Comparison of ENCODE assay signal across 1 cellular context in genomic region chr4:128725405-128725804, GRCh38.
TF ChIP-seq lines count a peak whose summit lies in the region.

No MANE protein-coding gene starts in this region.

TF ChIP-seq in HepG2, 621 proteins besides CTCF, POLR2A, EP300 and RAD21 (continued from another document and continues in another):
- TF ChIP-seq JUN (CRISPR knock-in tag; IDR thresholded peaks at IDR 0.05) (no peak), HNRNPUL1 (IDR thresholded peaks at IDR 0.05; ENCODE audit: low read depth, low read length) (no peak), HES4 (CRISPR knock-in tag; IDR thresholded peaks at IDR 0.05; ENCODE audit: borderline replicate concordance) (no peak), ZNF782 (CRISPR knock-in tag; IDR thresholded peaks at IDR 0.05; ENCODE audit: borderline replicate concordance) (no peak), ZNF660 (CRISPR knock-in tag; IDR thresholded peaks at IDR 0.05; ENCODE audit: borderline replicate concordance, low read depth) (no peak), SALL1 (CRISPR knock-in tag; IDR thresholded peaks at IDR 0.05) (peak; percentile 82), CBX5 (CRISPR knock-in tag; IDR thresholded peaks at IDR 0.05; ENCODE audit: borderline replicate concordance) (no peak), ZNF225 (CRISPR knock-in tag; IDR thresholded peaks at IDR 0.05) (no peak), ZNF530 (CRISPR knock-in tag; IDR thresholded peaks at IDR 0.05; ENCODE audit: low read depth) (no peak), FOXA1 (IDR thresholded peaks at IDR 0.05) (peak; percentile 46), FOXA1 (CRISPR knock-in tag; IDR thresholded peaks at IDR 0.05) (peak; percentile 72), PRDM10 (CRISPR knock-in tag; IDR thresholded peaks at IDR 0.05; ENCODE audit: low read depth) (0 out of 2 replicates have a peak, but pooled peaks have one; percentile 17), EEA1 (CRISPR knock-in tag; IDR thresholded peaks at IDR 0.05; ENCODE audit: borderline replicate concordance) (no peak), ZNF230 (CRISPR knock-in tag; IDR thresholded peaks at IDR 0.05) (no peak), ZBTB20 (CRISPR knock-in tag; IDR thresholded peaks at IDR 0.05; ENCODE audit: borderline replicate concordance, low read depth) (no peak), ZNF280D (CRISPR knock-in tag; IDR thresholded peaks at IDR 0.05) (no peak), FIP1L1 (IDR thresholded peaks at IDR 0.05; ENCODE audit: borderline replicate concordance, insufficient read depth, low read depth, low read length) (no peak), ZNF253 (CRISPR knock-in tag; IDR thresholded peaks at IDR 0.05; ENCODE audit: borderline replicate concordance) (no peak), ZUFSP (CRISPR knock-in tag; IDR thresholded peaks at IDR 0.05; ENCODE audit: borderline replicate concordance) (no peak), RNF2 (conservative IDR thresholded peaks at IDR 0.05; ENCODE audit: low read depth) (no peak), CHCHD3 (CRISPR knock-in tag; IDR thresholded peaks at IDR 0.05) (no peak), ZNF724P (CRISPR knock-in tag; IDR thresholded peaks at IDR 0.05; ENCODE audit: borderline replicate concordance) (no peak), MEIS1 (CRISPR knock-in tag; IDR thresholded peaks at IDR 0.05; ENCODE audit: borderline replicate concordance) (no peak), ZNF629 (CRISPR knock-in tag; conservative IDR thresholded peaks at IDR 0.05) (no peak), ZBTB37 (CRISPR knock-in tag; IDR thresholded peaks at IDR 0.05) (no peak), ZNF12 (CRISPR knock-in tag; IDR thresholded peaks at IDR 0.05) (no peak), ZNF451 (CRISPR knock-in tag; IDR thresholded peaks at IDR 0.05) (no peak), PATZ1 (CRISPR knock-in tag; IDR thresholded peaks at IDR 0.05) (no peak), MAFF (IDR thresholded peaks at IDR 0.05; ENCODE audit: low read depth, low read length) (peak; percentile 53; the same call in 1 of the 2 replicates), ZBTB49 (CRISPR knock-in tag; IDR thresholded peaks at IDR 0.05; ENCODE audit: borderline replicate concordance) (no peak), ZNF691 (CRISPR knock-in tag; IDR thresholded peaks at IDR 0.05; ENCODE audit: borderline replicate concordance, low read depth) (no peak), MIER2 (CRISPR knock-in tag; IDR thresholded peaks at IDR 0.05) (no peak), ZSCAN30 (CRISPR knock-in tag; IDR thresholded peaks at IDR 0.05) (no peak), ZZZ3 (CRISPR knock-in tag; IDR thresholded peaks at IDR 0.05; ENCODE audit: borderline replicate concordance) (no peak), PLSCR1 (CRISPR knock-in tag; IDR thresholded peaks at IDR 0.05; ENCODE audit: borderline replicate concordance) (no peak), ZNF878 (CRISPR knock-in tag; IDR thresholded peaks at IDR 0.05) (no peak), TRIM24 (CRISPR knock-in tag; IDR thresholded peaks at IDR 0.05) (0 out of 2 replicates have a peak, but pooled peaks have one; percentile 28), AKAP8 (CRISPR knock-in tag; IDR thresholded peaks at IDR 0.05) (no peak), KMT2A (CRISPR knock-in tag; IDR thresholded peaks at IDR 0.05) (no peak), ZBTB2 (CRISPR knock-in tag; IDR thresholded peaks at IDR 0.05; ENCODE audit: low read depth) (no peak), ZBTB21 (CRISPR knock-in tag; IDR thresholded peaks at IDR 0.05) (no peak), ZMYM3 (CRISPR knock-in tag; IDR thresholded peaks at IDR 0.05) (peak; percentile 42; the same call in 1 of the 2 replicates), ZNF317 (CRISPR knock-in tag; IDR thresholded peaks at IDR 0.05) (no peak), IKZF1 (IDR thresholded peaks at IDR 0.05) (no peak), FOXM1 (CRISPR knock-in tag; IDR thresholded peaks at IDR 0.05) (no peak), IRF9 (CRISPR knock-in tag; IDR thresholded peaks at IDR 0.05; ENCODE audit: borderline replicate concordance) (no peak), NONO (IDR thresholded peaks at IDR 0.05) (no peak), NONO (CRISPR knock-in tag; conservative IDR thresholded peaks at IDR 0.05) (no peak), ZNF350 (CRISPR knock-in tag; IDR thresholded peaks at IDR 0.05; ENCODE audit: borderline replicate concordance, low read depth) (no peak)
